In genomic region chr17:18319604-18320256, GRCh38 we compare ENCODE assay signal across 9 cellular contexts. TPM values are rescaled to one million over a fixed set of nuclear protein-coding genes. Genes with fewer than 3 reads are reported as not detected.
A peak's percentile ranks its signal among the peaks of the same experiment; 100 is the strongest.
DNase-seq lines count a peak whose midpoint lies in the region; ATAC-seq and TF ChIP-seq lines count a peak whose summit lies in the region.
"Had no signal": no experiment of that assay in that cellular context is flagged by ENCODE, and none has a peak within 500 bp of the region (broad histone marks: within the 10 kb centered on the region; RNA-seq: fewer than 3 reads in every experiment).

No MANE protein-coding gene starts in this region.

- no peaks in the 10 kb centered on the region for H3K27me3 ChIP-seq in Peyer's patch

- TF ChIP-seq CTCF in GM12875 (IDR thresholded peaks at IDR 0.05; ENCODE audit: borderline replicate concordance, insufficient read depth, low read depth, low read length) (peak; percentile 27; the same call in 1 of the 2 replicates), Peyer's patch (IDR thresholded peaks at IDR 0.05) (peak in 4 of 6 experiments; percentile 7 to 40 (median 36)), natural killer cell (IDR thresholded peaks at IDR 0.05) (no peak)

- H3K4me1 ChIP-seq in Peyer's patch = peaks cover 0 to 53% (median 32%) of the 10 kb centered on the region in 4 donors

- intact Hi-C loops in natural killer cell (cut with micrococcal nuclease) = no loop called here

- H3K9me3 Mint-ChIP-seq in effector memory CD8-positive, alpha-beta T cell = no peaks in the 10 kb centered on the region
- no peaks in the 10 kb centered on the region for H3K9me3 Mint-ChIP-seq in natural killer cell

- DNase-seq in AG20443 (ENCODE audit: low spot score) (peak; percentile 70), Peyer's patch (no peak), natural killer cell (no peak)
- DNase-seq in effector memory CD8-positive, alpha-beta T cell = no peak
- no peak for DNase-seq in activated T-cell treated with anti-CD3 and anti-CD28 coated beads, Interleukin-2, amount 50 U/mL, for 1 hour

- no peaks in the 10 kb centered on the region for H3K9me3 ChIP-seq in Peyer's patch

- peaks cover 54 to 58% of the 10 kb centered on the region in 2 donors for H3K4me1 Mint-ChIP-seq in effector memory CD8-positive, alpha-beta T cell (ENCODE audit: low read depth in 2 of 2)
- H3K4me1 Mint-ChIP-seq in natural killer cell = peaks cover 59 to 65% of the 10 kb centered on the region in 2 donors

- H3K4me3 ChIP-seq in GM12875 (ENCODE audit: low read depth, low read length) = no peak overlapping the region
- H3K4me3 ChIP-seq in Peyer's patch = no peak overlapping the region

- H3K4me3 Mint-ChIP-seq in effector memory CD8-positive, alpha-beta T cell = peak overlapping the region; percentile 8 to 40
- peak overlapping the region; percentile 28 for H3K4me3 Mint-ChIP-seq in natural killer cell

- TF ChIP-seq POLR2A in Peyer's patch (IDR thresholded peaks at IDR 0.05) = no peak

- H3K36me3 ChIP-seq in Peyer's patch = peaks cover 0 to 67% (median 0%) of the 10 kb centered on the region in 3 donors

- H3K36me3 Mint-ChIP-seq in effector memory CD8-positive, alpha-beta T cell (ENCODE audit: insufficient read depth) = peaks cover 54% of the 10 kb centered on the region
- no peaks in the 10 kb centered on the region for H3K36me3 Mint-ChIP-seq in natural killer cell

- peak overlapping the region; percentile 68 to 74 for H3K27ac Mint-ChIP-seq in effector memory CD8-positive, alpha-beta T cell
- peak overlapping the region; percentile 1 to 43 for H3K27ac Mint-ChIP-seq in natural killer cell

- no peaks in the 10 kb centered on the region for H3K27me3 Mint-ChIP-seq in effector memory CD8-positive, alpha-beta T cell
- H3K27me3 Mint-ChIP-seq in natural killer cell (ENCODE audit: low read depth in 2 of 2) = no peaks in the 10 kb centered on the region

- ATAC-seq in effector memory CD8-positive, alpha-beta T cell (replicated peaks) = no peak
- ATAC-seq in natural killer cell (no peak), GM19397 (IDR thresholded peaks at IDR 0.05; ENCODE audit: unreplicated experiment) (no peak), HG02588 (IDR thresholded peaks at IDR 0.05; ENCODE audit: unreplicated experiment) (no peak)

- no peak overlapping the region for H3K27ac ChIP-seq in Peyer's patch

RNA-seq across cellular contexts. Expression of gene SMCR8, which starts 4.6 kb away (rescaled TPM):
- total RNA-seq in Peyer's patch (10 to 100 TPM; 13.2 to 24.7 (median 18.3) TPM), natural killer cell (10 to 100 TPM; 33.5 to 48.5 (median 39.2) TPM)

RNA-seq across cellular contexts. Expression of gene TOP3A, which starts 4.9 kb away (rescaled TPM):
- total RNA-seq in Peyer's patch (10 to 100 TPM; 25.7 to 49.7 (median 35.0) TPM), natural killer cell (10 to 100 TPM; 38.1 to 59.7 (median 53.2) TPM)

RNA-seq across cellular contexts. Expression of gene SHMT1, which starts 43.6 kb away (rescaled TPM):
- 100 to 1,000 TPM in 3 of 4 donors, 10 to 100 TPM in 1; 75.9 to 128 (median 110) TPM for total RNA-seq in Peyer's patch
- total RNA-seq in natural killer cell = 10 to 100 TPM in 2 of 3 donors, 1 to 10 TPM in 1; 8.8 to 19.2 (median 17.3) TPM

RNA-seq across cellular contexts. Expression of gene EVPLL, which starts 57.8 kb away (rescaled TPM):
- total RNA-seq in Peyer's patch = under 1 TPM in 1 of 4 donors, not detected in 3; 0.67 TPM
- total RNA-seq in natural killer cell = under 1 TPM in 1 of 3 donors, not detected in 2; 0.28 TPM
- total RNA-seq: glomerular endothelial cell had no signal

RNA-seq across cellular contexts. Expression of gene MIEF2, which starts 59.3 kb away (rescaled TPM):
- total RNA-seq in Peyer's patch (10 to 100 TPM in 3 of 4 donors, 1 to 10 TPM in 1; 3.3 to 49.6 (median 22.9) TPM), natural killer cell (10 to 100 TPM; 10.6 to 12.8 (median 11.3) TPM)
